In the genomic region with DNA sequence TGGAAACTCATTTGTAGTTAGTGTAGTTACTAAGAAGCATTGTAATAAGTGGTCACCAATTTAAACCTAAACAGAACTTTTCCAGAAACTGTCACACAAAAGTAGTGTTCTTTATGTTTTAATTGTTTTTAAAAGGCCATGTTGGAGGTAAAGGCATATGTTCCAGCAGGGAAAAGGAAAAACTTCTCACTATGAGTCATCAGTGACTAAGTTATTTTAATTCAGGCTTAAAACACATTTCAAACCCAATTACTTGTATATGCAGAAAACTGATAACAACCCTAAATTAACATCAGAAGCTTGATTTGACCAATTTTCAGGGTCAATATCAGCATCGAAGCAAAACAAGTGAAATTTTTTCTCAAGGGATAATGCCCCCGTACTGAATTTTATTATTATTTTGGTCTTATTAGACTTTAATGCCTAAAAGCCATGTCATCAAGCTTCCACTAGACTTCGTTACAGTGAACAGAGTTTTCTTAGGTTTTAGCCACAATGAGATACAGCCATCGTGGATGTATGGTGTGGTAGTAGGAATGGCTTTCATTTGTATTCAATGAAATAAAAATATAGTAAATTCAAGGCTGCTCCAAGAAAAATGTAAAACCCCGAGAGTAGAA, we compare ENCODE assay signal across 1 cellular context.
A peak's percentile ranks its signal among the peaks of the same experiment; 100 is the strongest.
TF ChIP-seq lines count a peak whose summit lies in the region.

No MANE protein-coding gene starts in this region.

TF ChIP-seq in endothelial cell of umbilical vein, 7 proteins besides CTCF, POLR2A, EP300 and RAD21:
- no peak for TF ChIP-seq GATA2 (IDR thresholded peaks at IDR 0.05; ENCODE audit: insufficient read depth, insufficient read length, low read depth, low read length)
- TF ChIP-seq FOS (IDR thresholded peaks at IDR 0.05; ENCODE audit: borderline replicate concordance, insufficient read depth, low read length): peak; percentile 97
- TF ChIP-seq POLR2AphosphoS5 (IDR thresholded peaks at IDR 0.05; ENCODE audit: insufficient read depth, low read depth, low read length): no peak
- TF ChIP-seq EZH2 (IDR thresholded peaks at IDR 0.05; ENCODE audit: borderline replicate concordance, low read depth, low read length, severe bottlenecking): no peak
- TF ChIP-seq MAX (IDR thresholded peaks at IDR 0.05; ENCODE audit: insufficient read depth, insufficient read length): no peak
- peak; percentile 92 for TF ChIP-seq JUN (IDR thresholded peaks at IDR 0.05; ENCODE audit: borderline replicate concordance, insufficient read depth, insufficient read length, low read depth)
- no peak for TF ChIP-seq MYC (IDR thresholded peaks at IDR 0.05; ENCODE audit: low read depth, low read length)
